Comparison of ENCODE assay signal across 12 cellular contexts in genomic region chr16:87367556-87367955, GRCh38. TPM values are rescaled to one million over a fixed set of nuclear protein-coding genes. Genes with fewer than 3 reads are reported as not detected.
DNase-seq lines count a peak whose midpoint lies in the region; ATAC-seq and TF ChIP-seq lines count a peak whose summit lies in the region.
"Had no signal": no experiment of that assay in that cellular context is flagged by ENCODE, and none has a peak within 500 bp of the region (broad histone marks: within the 10 kb centered on the region; RNA-seq: fewer than 3 reads in every experiment).

No MANE protein-coding gene starts in this region.

- DNase-seq in activated CD8-positive, alpha-beta memory T cell treated with anti-CD3 and anti-CD28 coated beads, Interleukin-2, amount 10 ng/mL, durations not matched to agents 7 days and 5 days: no peak
- DNase-seq in activated CD8-positive, alpha-beta memory T cell treated with anti-CD3 and anti-CD28 coated beads, Interleukin-2, amount 50 U/mL, for 4 hours: no peak
- no peak for DNase-seq in activated CD8-positive, alpha-beta T cell treated with anti-CD3 and anti-CD28 coated beads, Interleukin-2, amount 10 ng/mL, durations not matched to agents 7 days and 5 days
- no peak for DNase-seq in nephron progenitor cell
- no peak for DNase-seq in activated gamma-delta T cell (lab: John Stamatoyannopoulos, UW)
- no peak for DNase-seq in NAMALWA (ENCODE audit: low spot score)
- no peak for DNase-seq in GDM1 (lab: John Stamatoyannopoulos, UW)
- DNase-seq: CD8-positive, alpha-beta T cell; MM.1S; NCI-H187 treated with DMSO at 0.1 percent for 48 hours had no signal

- H3K27me3 ChIP-seq in BLaER1 treated with 17β-estradiol and CSF1 and Interleukin-3, amounts not matched to agents 10 nM and 100 nM: peaks cover 0 to 97% (median 0%) of the 10 kb centered on the region in 11 experiments; a peak in 7 of 22 replicates

- H3K27ac ChIP-seq in BLaER1 treated with 17β-estradiol and CSF1 and Interleukin-3, amounts not matched to agents 10 nM and 100 nM: no peak overlapping the region

- H3K27ac Mint-ChIP-seq in activated CD8-positive, alpha-beta memory T cell treated with anti-CD3 and anti-CD28 coated beads, Interleukin-2, amount 10 ng/mL, durations not matched to agents 7 days and 5 days: peak overlapping the region; percentile 64
- H3K27ac Mint-ChIP-seq in activated CD8-positive, alpha-beta T cell treated with anti-CD3 and anti-CD28 coated beads, Interleukin-2, amount 10 ng/mL, durations not matched to agents 7 days and 5 days: peak overlapping the region; percentile 7
- peak overlapping the region; percentile 31 for H3K27ac Mint-ChIP-seq in nephron progenitor cell
- H3K27ac Mint-ChIP-seq: CD8-positive, alpha-beta T cell had no signal

- H3K4me3 Mint-ChIP-seq in activated CD8-positive, alpha-beta memory T cell treated with anti-CD3 and anti-CD28 coated beads, Interleukin-2, amount 10 ng/mL, durations not matched to agents 7 days and 5 days: no peak overlapping the region
- no peak overlapping the region for H3K4me3 Mint-ChIP-seq in activated CD8-positive, alpha-beta T cell treated with anti-CD3 and anti-CD28 coated beads, Interleukin-2, amount 10 ng/mL, durations not matched to agents 7 days and 5 days
- no peak overlapping the region for H3K4me3 Mint-ChIP-seq in nephron progenitor cell
- H3K4me3 Mint-ChIP-seq: CD8-positive, alpha-beta T cell had no signal

- H3K9me3 Mint-ChIP-seq in activated CD8-positive, alpha-beta memory T cell treated with anti-CD3 and anti-CD28 coated beads, Interleukin-2, amount 10 ng/mL, durations not matched to agents 7 days and 5 days (ENCODE audit: low read depth): no peaks in the 10 kb centered on the region
- no peaks in the 10 kb centered on the region for H3K9me3 Mint-ChIP-seq in activated CD8-positive, alpha-beta T cell treated with anti-CD3 and anti-CD28 coated beads, Interleukin-2, amount 10 ng/mL, durations not matched to agents 7 days and 5 days (ENCODE audit: insufficient read depth)
- no peaks in the 10 kb centered on the region for H3K9me3 Mint-ChIP-seq in nephron progenitor cell
- H3K9me3 Mint-ChIP-seq: CD8-positive, alpha-beta T cell had no signal

- TF ChIP-seq CTCF in nephron progenitor cell (IDR thresholded peaks at IDR 0.05): no peak

- no peak overlapping the region for H3K4me3 ChIP-seq in BLaER1 treated with 17β-estradiol and CSF1 and Interleukin-3, amounts not matched to agents 10 nM and 100 nM

- no peaks in the 10 kb centered on the region for H3K27me3 Mint-ChIP-seq in activated CD8-positive, alpha-beta memory T cell treated with anti-CD3 and anti-CD28 coated beads, Interleukin-2, amount 10 ng/mL, durations not matched to agents 7 days and 5 days
- H3K27me3 Mint-ChIP-seq in activated CD8-positive, alpha-beta T cell treated with anti-CD3 and anti-CD28 coated beads, Interleukin-2, amount 10 ng/mL, durations not matched to agents 7 days and 5 days (ENCODE audit: low read depth): no peaks in the 10 kb centered on the region
- peaks cover 10% of the 10 kb centered on the region for H3K27me3 Mint-ChIP-seq in nephron progenitor cell (ENCODE audit: low read depth, poor library complexity)

- H3K36me3 Mint-ChIP-seq in activated CD8-positive, alpha-beta memory T cell treated with anti-CD3 and anti-CD28 coated beads, Interleukin-2, amount 10 ng/mL, durations not matched to agents 7 days and 5 days: peaks cover 4% of the 10 kb centered on the region
- H3K36me3 Mint-ChIP-seq in activated CD8-positive, alpha-beta T cell treated with anti-CD3 and anti-CD28 coated beads, Interleukin-2, amount 10 ng/mL, durations not matched to agents 7 days and 5 days (ENCODE audit: low read depth): peaks cover 3% of the 10 kb centered on the region
- peaks cover 12% of the 10 kb centered on the region for H3K36me3 Mint-ChIP-seq in nephron progenitor cell (ENCODE audit: low read depth)

- peaks cover 3 to 42% (median 23%) of the 10 kb centered on the region in 11 experiments; a peak in 20 of 22 replicates for H3K36me3 ChIP-seq in BLaER1 treated with 17β-estradiol and CSF1 and Interleukin-3, amounts not matched to agents 10 nM and 100 nM

- no peaks in the 10 kb centered on the region for H3K9me3 ChIP-seq in BLaER1 treated with 17β-estradiol and CSF1 and Interleukin-3, amounts not matched to agents 10 nM and 100 nM (replicated peaks in 1 of 11)

- POLR2A ChIA-PET in activated CD8-positive, alpha-beta T cell treated with anti-CD3 and anti-CD28 coated beads, Interleukin-2, amount 10 ng/mL, durations not matched to agents 7 days and 5 days (lab: Charles Lee): interaction anchor here (0.7 kb wide), 1 partner anchor 16 kb away, joined by 3 read pairs; the partner anchor contains the start of gene FBXO31

- no peak overlapping the region; a peak in 1 of 22 replicates for H3K9ac ChIP-seq in BLaER1 treated with 17β-estradiol and CSF1 and Interleukin-3, amounts not matched to agents 10 nM and 100 nM

- H3K4me1 ChIP-seq in BLaER1 treated with 17β-estradiol and CSF1 and Interleukin-3, amounts not matched to agents 10 nM and 100 nM: peaks cover 30 to 94% (median 76%) of the 10 kb centered on the region in 10 experiments

- H3K4me1 Mint-ChIP-seq in activated CD8-positive, alpha-beta memory T cell treated with anti-CD3 and anti-CD28 coated beads, Interleukin-2, amount 10 ng/mL, durations not matched to agents 7 days and 5 days: peaks cover 31% of the 10 kb centered on the region
- peaks cover 30% of the 10 kb centered on the region for H3K4me1 Mint-ChIP-seq in activated CD8-positive, alpha-beta T cell treated with anti-CD3 and anti-CD28 coated beads, Interleukin-2, amount 10 ng/mL, durations not matched to agents 7 days and 5 days (ENCODE audit: low read depth)
- H3K4me1 Mint-ChIP-seq in nephron progenitor cell: peaks cover 71% of the 10 kb centered on the region

- H3K4me2 ChIP-seq in BLaER1 treated with 17β-estradiol and CSF1 and Interleukin-3, amounts not matched to agents 10 nM and 100 nM: peak overlapping the region in 10 of 11 experiments; percentile 59 to 87 (median 75); a peak in 20 of 22 replicates

- peaks cover 99 to 100% (median 100%) of the 10 kb centered on the region in 11 experiments for H4K20me1 ChIP-seq in BLaER1 treated with 17β-estradiol and CSF1 and Interleukin-3, amounts not matched to agents 10 nM and 100 nM

- CTCF ChIA-PET in activated CD8-positive, alpha-beta memory T cell treated with anti-CD3 and anti-CD28 coated beads, Interleukin-2, amount 10 ng/mL, durations not matched to agents 7 days and 5 days (lab: Charles Lee): no interaction called here
- CTCF ChIA-PET in activated CD8-positive, alpha-beta T cell treated with anti-CD3 and anti-CD28 coated beads, Interleukin-2, amount 10 ng/mL, durations not matched to agents 7 days and 5 days (lab: Charles Lee): no interaction called here

- ATAC-seq in activated CD8-positive, alpha-beta memory T cell treated with anti-CD3 and anti-CD28 coated beads, Interleukin-2, amount 10 ng/mL, durations not matched to agents 7 days and 5 days: no peak
- no peak for ATAC-seq in activated CD8-positive, alpha-beta T cell treated with anti-CD3 and anti-CD28 coated beads, Interleukin-2, amount 10 ng/mL, durations not matched to agents 7 days and 5 days
- ATAC-seq: CD8-positive, alpha-beta T cell; Panc1 had no signal

RNA-seq across cellular contexts. Expression of gene FBXO31, which starts 16.0 kb away (rescaled TPM):
- 10 to 100 TPM; 38.8 TPM for total RNA-seq in activated CD8-positive, alpha-beta memory T cell treated with anti-CD3 and anti-CD28 coated beads, Interleukin-2, amount 10 ng/mL, durations not matched to agents 7 days and 5 days
- 10 to 100 TPM; 29.3 to 30.1 TPM for total RNA-seq in activated CD8-positive, alpha-beta T cell treated with anti-CD3 and anti-CD28 coated beads, Interleukin-2, amount 10 ng/mL, durations not matched to agents 7 days and 5 days

RNA-seq across cellular contexts. Expression of gene MAP1LC3B, which starts 24.6 kb away (rescaled TPM):
- 10 to 100 TPM; 45.4 to 50.8 TPM for total RNA-seq in activated CD8-positive, alpha-beta memory T cell treated with anti-CD3 and anti-CD28 coated beads, Interleukin-2, amount 10 ng/mL, durations not matched to agents 7 days and 5 days
- 10 to 100 TPM; 40.2 to 45.3 TPM for total RNA-seq in activated CD8-positive, alpha-beta T cell treated with anti-CD3 and anti-CD28 coated beads, Interleukin-2, amount 10 ng/mL, durations not matched to agents 7 days and 5 days

RNA-seq across cellular contexts. Expression of gene C16orf95, which starts 50.4 kb away (rescaled TPM):
- 10 to 100 TPM; 11.2 to 13.6 TPM for total RNA-seq in activated CD8-positive, alpha-beta memory T cell treated with anti-CD3 and anti-CD28 coated beads, Interleukin-2, amount 10 ng/mL, durations not matched to agents 7 days and 5 days
- total RNA-seq in activated CD8-positive, alpha-beta T cell treated with anti-CD3 and anti-CD28 coated beads, Interleukin-2, amount 10 ng/mL, durations not matched to agents 7 days and 5 days: 1 to 10 TPM; 7.2 to 9.4 TPM

Comparison
In these comparisons a context has a peak if more than half of its experiments do, and no peak if none do; other contexts are left out.
1. H3K27ac Mint-ChIP-seq: peak in every context shown above with its lines; median percentile 64 in activated CD8-positive, alpha-beta memory T cell treated with anti-CD3 and anti-CD28 coated beads, Interleukin-2, amount 10 ng/mL, durations not matched to agents 7 days and 5 days; 31 in nephron progenitor cell; 7 in activated CD8-positive, alpha-beta T cell treated with anti-CD3 and anti-CD28 coated beads, Interleukin-2, amount 10 ng/mL, durations not matched to agents 7 days and 5 days.